ENCODE assay signal across 1 cellular context in genomic region chr6:109299695-109300564, GRCh38.
A peak's percentile ranks its signal among the peaks of the same experiment; 100 is the strongest.
TF ChIP-seq lines count a peak whose summit lies in the region.

No MANE protein-coding gene starts in this region.

TF ChIP-seq in K562, 482 proteins besides CTCF, POLR2A, EP300 and RAD21 (continued from another document):
- TF ChIP-seq ZNF407 (IDR thresholded peaks at IDR 0.05; ENCODE audit: low read depth): no peak
- TF ChIP-seq MAFG (tag; conservative IDR thresholded peaks at IDR 0.05): no peak
- peak; percentile 13; the same call in 1 of the 2 replicates for TF ChIP-seq CBFA2T3 (IDR thresholded peaks at IDR 0.05)
- TF ChIP-seq ZFPM2 (CRISPR knock-in tag; IDR thresholded peaks at IDR 0.05): no peak
- no peak for TF ChIP-seq HES1 (IDR thresholded peaks at IDR 0.05; ENCODE audit: low read depth)
- no peak for TF ChIP-seq MTA2 (IDR thresholded peaks at IDR 0.05; ENCODE audit: low read depth)
- TF ChIP-seq RNF2 (IDR thresholded peaks at IDR 0.05): peak; percentile 34; the same call in 1 of the 2 replicates
- no peak for TF ChIP-seq PML (IDR thresholded peaks at IDR 0.05; ENCODE audit: low read length)
- TF ChIP-seq GATAD2B (IDR thresholded peaks at IDR 0.05; ENCODE audit: borderline replicate concordance): no peak
- TF ChIP-seq MEF2A (IDR thresholded peaks at IDR 0.05; ENCODE audit: control insufficient read depth, low read depth, low read length): peak; percentile 80
- TF ChIP-seq PKNOX1 (IDR thresholded peaks at IDR 0.05): peak; percentile 84
- TF ChIP-seq PBX2 (CRISPR knock-in tag; IDR thresholded peaks at IDR 0.05; ENCODE audit: low read depth): no peak
- TF ChIP-seq PBX2 (tag; conservative IDR thresholded peaks at IDR 0.05; ENCODE audit: low read depth): peak; percentile 64
- TF ChIP-seq PHF20 (IDR thresholded peaks at IDR 0.05; ENCODE audit: partially characterized antibody): no peak
- TF ChIP-seq BRF2 (IDR thresholded peaks at IDR 0.05; ENCODE audit: borderline replicate concordance, insufficient read depth, insufficient read length): no peak
- no peak for TF ChIP-seq ZNF239 (CRISPR knock-in tag; IDR thresholded peaks at IDR 0.05)
- no peak for TF ChIP-seq ZNF133 (CRISPR knock-in tag; IDR thresholded peaks at IDR 0.05)
- TF ChIP-seq HEY1 (CRISPR knock-in tag; IDR thresholded peaks at IDR 0.05; ENCODE audit: borderline replicate concordance): no peak
- TF ChIP-seq ZFP91 (CRISPR knock-in tag; IDR thresholded peaks at IDR 0.05): no peak
- TF ChIP-seq NR2C1 (IDR thresholded peaks at IDR 0.05): no peak
- TF ChIP-seq NR2C1 (tag; IDR thresholded peaks at IDR 0.05): no peak
- TF ChIP-seq ZNF584 (CRISPR knock-in tag; IDR thresholded peaks at IDR 0.05; ENCODE audit: low read depth): no peak
- no peak for TF ChIP-seq ZNF551 (CRISPR knock-in tag; IDR thresholded peaks at IDR 0.05)
- TF ChIP-seq CEBPZ (IDR thresholded peaks at IDR 0.05; ENCODE audit: borderline replicate concordance, low read depth, low read length): no peak
- TF ChIP-seq XRCC4 (IDR thresholded peaks at IDR 0.05; ENCODE audit: extremely low read depth, insufficient read depth, insufficient read length): no peak
- TF ChIP-seq RFX5 (IDR thresholded peaks at IDR 0.05; ENCODE audit: low read depth, low read length): no peak
- TF ChIP-seq ZC3H4 (CRISPR knock-in tag; IDR thresholded peaks at IDR 0.05; ENCODE audit: borderline replicate concordance): no peak
